19 cellular contexts compared by ENCODE assay signal in the genomic region with DNA sequence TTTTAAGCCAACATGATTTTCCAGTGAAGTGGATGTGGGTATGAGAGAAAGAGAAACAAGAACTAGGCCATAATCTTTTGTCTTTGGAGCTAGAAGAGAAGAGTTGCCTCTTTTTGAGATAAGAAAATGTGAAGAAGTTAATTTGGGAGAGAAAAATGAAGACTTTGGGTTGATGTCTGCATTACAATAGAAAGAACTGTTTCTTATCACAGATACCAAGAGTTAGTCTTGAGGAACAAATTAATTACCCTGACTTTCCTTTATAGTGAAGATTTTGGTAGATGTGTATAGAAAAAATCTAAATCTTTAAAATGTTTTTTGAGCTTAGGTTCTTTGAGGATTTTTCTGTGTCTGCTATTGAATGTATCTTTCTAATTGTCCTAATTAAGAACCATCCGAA. TPM values are rescaled to one million over a fixed set of nuclear protein-coding genes. Genes with fewer than 3 reads are reported as not detected.
DNase-seq lines count a peak whose midpoint lies in the region; ATAC-seq and TF ChIP-seq lines count a peak whose summit lies in the region.
"Had no signal": no experiment of that assay in that cellular context is flagged by ENCODE, and none has a peak within 500 bp of the region (broad histone marks: within the 10 kb centered on the region; RNA-seq: fewer than 3 reads in every experiment).

No MANE protein-coding gene starts in this region.

- peak overlapping the region; percentile 2 for H3K27ac Mint-ChIP-seq in central memory CD8-positive, alpha-beta T cell (ENCODE audit: low read depth)
- H3K27ac Mint-ChIP-seq in dendritic cell treated with granulocyte-macrophage colony-stimulating factor and Interleukin-4, amounts not matched to agents 40 ng/mL and 50 ng/mL, for 4 days, result peak overlapping the region; percentile 15
- H3K27ac Mint-ChIP-seq: CD4-positive, CD25-positive, alpha-beta regulatory T cell; GM23338; HFFc6 had no signal

- H3K36me3 Mint-ChIP-seq in central memory CD8-positive, alpha-beta T cell (ENCODE audit: insufficient read depth), result peaks cover 20% of the 10 kb centered on the region
- H3K36me3 Mint-ChIP-seq in dendritic cell treated with granulocyte-macrophage colony-stimulating factor and Interleukin-4, amounts not matched to agents 40 ng/mL and 50 ng/mL, for 4 days (ENCODE audit: low read depth), result peaks cover 57% of the 10 kb centered on the region
- H3K36me3 Mint-ChIP-seq: CD4-positive, CD25-positive, alpha-beta regulatory T cell had no signal

- H3K36me3 ChIP-seq in right lobe of liver (peaks cover 11 to 73% (median 37%) of the 10 kb centered on the region in 4 donors), subcutaneous abdominal adipose tissue (ENCODE audit: control insufficient read depth in 5 of 5, insufficient read depth in 5 of 5, low read length in 5 of 5) (peaks cover 0 to 38% (median 29%) of the 10 kb centered on the region in 5 donors), colonic mucosa (no peaks in the 10 kb centered on the region)
- H3K36me3 ChIP-seq: BE2C had no signal

- DNase-seq in central memory CD8-positive, alpha-beta T cell (ENCODE audit: low spot score in 2 of 2), result no peak
- DNase-seq in right lobe of liver (no peak), colonic mucosa (no peak), globus pallidus (ENCODE audit: low spot score) (no peak)
- DNase-seq: ACHN; BE2C; C1 segment of cervical spinal cord; CD4-positive, CD25-positive, alpha-beta regulatory T cell; CD8-positive, alpha-beta memory T cell; COR-L47; DMS 273 treated with DMSO at 0.1 percent for 48 hours; DMS53; DND-41; HFFc6 had no signal

- H3K4me3 ChIP-seq in right lobe of liver, result no peak overlapping the region
- H3K4me3 ChIP-seq in subcutaneous abdominal adipose tissue (ENCODE audit: low read depth in 1 of 5, low read length in 5 of 5), result no peak overlapping the region
- no peak overlapping the region for H3K4me3 ChIP-seq in colonic mucosa
- H3K4me3 ChIP-seq: GM23338 had no signal

- H3K9me3 Mint-ChIP-seq in central memory CD8-positive, alpha-beta T cell, result no peaks in the 10 kb centered on the region
- H3K9me3 Mint-ChIP-seq in dendritic cell treated with granulocyte-macrophage colony-stimulating factor and Interleukin-4, amounts not matched to agents 40 ng/mL and 50 ng/mL, for 4 days, result peaks cover 8% of the 10 kb centered on the region
- H3K9me3 Mint-ChIP-seq: CD4-positive, CD25-positive, alpha-beta regulatory T cell; CD8-positive, alpha-beta memory T cell; GM23338 had no signal

- H3K27me3 Mint-ChIP-seq in central memory CD8-positive, alpha-beta T cell, result no peaks in the 10 kb centered on the region
- H3K27me3 Mint-ChIP-seq in dendritic cell treated with granulocyte-macrophage colony-stimulating factor and Interleukin-4, amounts not matched to agents 40 ng/mL and 50 ng/mL, for 4 days, result no peaks in the 10 kb centered on the region
- H3K27me3 Mint-ChIP-seq: CD4-positive, CD25-positive, alpha-beta regulatory T cell; CD8-positive, alpha-beta memory T cell had no signal

- no peak overlapping the region for H3K4me3 Mint-ChIP-seq in central memory CD8-positive, alpha-beta T cell
- no peak overlapping the region for H3K4me3 Mint-ChIP-seq in dendritic cell treated with granulocyte-macrophage colony-stimulating factor and Interleukin-4, amounts not matched to agents 40 ng/mL and 50 ng/mL, for 4 days
- H3K4me3 Mint-ChIP-seq: CD4-positive, CD25-positive, alpha-beta regulatory T cell; CD8-positive, alpha-beta memory T cell; GM23338; HFFc6 had no signal

- ATAC-seq in central memory CD8-positive, alpha-beta T cell (replicated peaks; ENCODE audit: extremely low read depth, poor library complexity, severe bottlenecking), result no peak
- no peak for ATAC-seq in right lobe of liver
- ATAC-seq in GM21723 (IDR thresholded peaks at IDR 0.05; ENCODE audit: unreplicated experiment), result no peak
- ATAC-seq: GM23338, HCT116 had no signal

- peaks cover 0 to 20% (median 10%) of the 10 kb centered on the region in 4 donors for H3K4me1 ChIP-seq in right lobe of liver
- peaks cover 0 to 33% (median 8%) of the 10 kb centered on the region in 5 donors for H3K4me1 ChIP-seq in subcutaneous abdominal adipose tissue (ENCODE audit: control insufficient read depth in 5 of 5, insufficient read depth in 5 of 5, low read length in 5 of 5)
- no peaks in the 10 kb centered on the region for H3K4me1 ChIP-seq in colonic mucosa
- H3K4me1 ChIP-seq: BE2C had no signal

- H3K27ac ChIP-seq in right lobe of liver (peak overlapping the region in 1 of 3 donors; percentile 20), subcutaneous abdominal adipose tissue (ENCODE audit: low read depth, low read length) (peak overlapping the region; percentile 38), colonic mucosa (no peak overlapping the region)

- TF ChIP-seq POLR2A in right lobe of liver (IDR thresholded peaks at IDR 0.05), result peak; percentile 43

- H3K9ac ChIP-seq in subcutaneous abdominal adipose tissue (ENCODE audit: low read length in 5 of 5) (no peak overlapping the region), colonic mucosa (ENCODE audit: low read depth in 2 of 2, low read length in 2 of 2) (no peak overlapping the region)

- H3K27me3 ChIP-seq in right lobe of liver, result no peaks in the 10 kb centered on the region
- no peaks in the 10 kb centered on the region for H3K27me3 ChIP-seq in subcutaneous abdominal adipose tissue (ENCODE audit: control insufficient read depth in 5 of 5, insufficient read depth in 4 of 5, low read length in 5 of 5)
- H3K27me3 ChIP-seq in colonic mucosa, result no peaks in the 10 kb centered on the region
- H3K27me3 ChIP-seq: BE2C had no signal

- 93% methylated on average over 1 of the region's 1 CpG for WGBS in right lobe of liver (ENCODE audit: insufficient coverage, low coverage, low lambda C conversion rate, missing lambda C conversion rate)

- H3K9me3 ChIP-seq in right lobe of liver (no peaks in the 10 kb centered on the region), subcutaneous abdominal adipose tissue (ENCODE audit: control insufficient read depth in 5 of 5, low read length in 5 of 5) (no peaks in the 10 kb centered on the region), colonic mucosa (no peaks in the 10 kb centered on the region)
- H3K9me3 ChIP-seq: BE2C had no signal

- TF ChIP-seq CTCF in right lobe of liver (IDR thresholded peaks at IDR 0.05) (no peak), colonic mucosa (IDR thresholded peaks at IDR 0.05) (no peak)

- H3K4me1 Mint-ChIP-seq in central memory CD8-positive, alpha-beta T cell, result peaks cover 23% of the 10 kb centered on the region
- peaks cover 39% of the 10 kb centered on the region for H3K4me1 Mint-ChIP-seq in dendritic cell treated with granulocyte-macrophage colony-stimulating factor and Interleukin-4, amounts not matched to agents 40 ng/mL and 50 ng/mL, for 4 days (ENCODE audit: low read depth)

- intact Hi-C loops in dendritic cell treated with granulocyte-macrophage colony-stimulating factor and Interleukin-4, amounts not matched to agents 40 ng/mL and 50 ng/mL, for 4 days (cut with micrococcal nuclease), result no loop called here
- intact Hi-C loops in right lobe of liver (cut with DNase I), result no loop called here
- intact Hi-C loops in colonic mucosa (cut with DNase I), result no loop called here

RNA-seq across cellular contexts. Expression of a gene that starts 4.2 kb away (rescaled TPM):
- 1,000 to 10,000 TPM in 5 of 6 experiments, 100 to 1,000 TPM in 1; 978 to 3,352 (median 2,507) TPM for total RNA-seq in right lobe of liver
- 100 to 1,000 TPM; 105 to 201 TPM for total RNA-seq in colonic mucosa
- total RNA-seq: CD4-positive, CD25-positive, alpha-beta regulatory T cell; GM23338 had no signal

Comparison
In these comparisons a context has a peak if more than half of its experiments do, and no peak if none do; other contexts are left out.
1. RNA of a gene that starts 4.2 kb away (total RNA-seq): 978 to 3,352 TPM in right lobe of liver; 105 to 201 TPM in colonic mucosa; every median in the first group is over 4 times any median in the second.